ENCODE assay signal across 8 cellular contexts in the genomic region with DNA sequence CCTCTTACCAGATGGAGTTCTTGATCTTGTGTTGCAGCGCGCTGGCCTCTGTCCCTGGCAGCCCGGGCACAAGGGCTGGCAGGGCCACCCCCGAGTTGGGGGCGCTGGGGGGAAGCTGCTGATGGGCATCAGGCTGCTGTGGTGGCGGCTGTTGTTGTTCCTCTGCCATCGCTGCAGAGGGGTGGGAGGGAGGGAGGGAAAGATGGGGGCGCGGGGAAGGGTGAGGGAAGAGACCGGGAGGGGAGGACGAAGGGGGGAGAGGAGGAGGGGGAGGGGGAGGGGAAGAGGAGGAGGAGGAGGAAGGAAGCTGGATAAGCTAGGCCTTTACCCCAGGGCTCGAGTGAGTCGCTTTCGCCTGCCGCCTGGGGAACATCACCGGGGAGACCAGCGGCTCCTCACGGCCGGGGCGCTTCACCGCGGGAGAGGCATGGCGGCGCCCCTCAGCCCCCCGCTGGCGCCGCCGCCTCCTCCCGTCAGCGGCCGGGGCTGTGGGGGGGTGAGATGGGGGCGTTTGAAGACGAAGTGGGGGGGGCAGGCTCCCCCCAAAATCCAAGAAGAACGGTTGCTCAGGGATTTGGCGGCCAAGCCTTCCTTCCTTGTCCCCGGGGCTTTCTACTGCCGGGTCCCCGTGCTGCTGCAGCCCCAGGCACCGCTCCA. TPM values are rescaled to one million over a fixed set of nuclear protein-coding genes. Genes with fewer than 3 reads are reported as not detected.
DNase-seq lines count a peak whose midpoint lies in the region; ATAC-seq and TF ChIP-seq lines count a peak whose summit lies in the region.

No MANE protein-coding gene starts in this region.

- DNase-seq in Jurkat, Clone E6-1 (ENCODE audit: low read depth, low spot score): peak; percentile 66
- DNase-seq in SW480 (ENCODE audit: low spot score) (peak; percentile 40), skeletal muscle cell (ENCODE audit: low read depth) (no peak), amniotic stem cell (lab: John Stamatoyannopoulos, UW) (no peak)

- H3K79me2 ChIP-seq in ACC112 (ENCODE audit: control insufficient read depth, insufficient read depth, low read length, unreplicated experiment): peaks cover 54% of the 10 kb centered on the region

- H3K27me3 ChIP-seq in ACC112 (ENCODE audit: insufficient read depth, low read length): no peaks in the 10 kb centered on the region

- TF ChIP-seq CTCF in brain (conservative IDR thresholded peaks at IDR 0.05): no peak

- no peaks in the 10 kb centered on the region for H3K9me3 ChIP-seq in iPS-18c (ENCODE audit: control insufficient read depth, insufficient read depth, low read length)

- H2AFZ ChIP-seq in ACC112 (ENCODE audit: low read length, unreplicated experiment): peak overlapping the region; percentile 85

- H3K4me3 Mint-ChIP-seq in brain: peak overlapping the region; percentile 98 to 100 (median 100)

- peak; percentile 4 for ATAC-seq in GM19035 (IDR thresholded peaks at IDR 0.05; ENCODE audit: unreplicated experiment)

- peaks cover 9% of the 10 kb centered on the region for H3K27me3 Mint-ChIP-seq in brain

- H3K9me3 Mint-ChIP-seq in brain: peaks cover 2 to 10% (median 7%) of the 10 kb centered on the region in 5 experiments

- H3K4me1 ChIP-seq in ACC112 (ENCODE audit: control insufficient read depth, insufficient read depth, low read length, unreplicated experiment): peaks cover 25% of the 10 kb centered on the region

- peak overlapping the region; percentile 29; the same call in 1 of the 2 replicates for H3K27ac ChIP-seq in ACC112 (ENCODE audit: low read depth, low read length)

- H3K4me3 ChIP-seq in ACC112 (ENCODE audit: low read depth, low read length) (peak overlapping the region; percentile 82), iPS-18c (ENCODE audit: insufficient read depth, low read depth, low read length) (peak overlapping the region; percentile 74), skeletal muscle cell (ENCODE audit: low read depth, low read length) (peak overlapping the region; percentile 75)
- H3K4me3 ChIP-seq in Jurkat, Clone E6-1 (ENCODE audit: low read length): peak overlapping the region; percentile 87

- peaks cover 44% of the 10 kb centered on the region for H3K4me1 Mint-ChIP-seq in brain

- H3K27ac Mint-ChIP-seq in brain: peak overlapping the region; percentile 99 to 100 (median 99)

- H3K36me3 ChIP-seq in ACC112 (ENCODE audit: insufficient read depth, low read length): no peaks in the 10 kb centered on the region

- H3K36me3 Mint-ChIP-seq in brain: peaks cover 22% of the 10 kb centered on the region

RNA-seq across cellular contexts. Expression of a gene that starts 0.4 kb away (rescaled TPM):
- 21.6 TPM for polyA plus RNA-seq in Jurkat, Clone E6-1 (2012; ENCODE audit: insufficient read depth, insufficient read length)
- polyA plus RNA-seq in brain (ENCODE audit: insufficient read depth, low read depth, low replicate concordance): 5.8 TPM

Comparison
In these comparisons a context has a peak if more than half of its experiments do, and no peak if none do; other contexts are left out.
1. DNase-seq: peak in Jurkat, Clone E6-1 (single experiment) and SW480 (single experiment); none in skeletal muscle cell (single experiment) and amniotic stem cell (single experiment).
2. Peak in every context shown above with its lines, with median percentiles within 50 percentile points of each other: H3K4me3 ChIP-seq.